ENCODE assay signal across 8 cellular contexts in the genomic region with DNA sequence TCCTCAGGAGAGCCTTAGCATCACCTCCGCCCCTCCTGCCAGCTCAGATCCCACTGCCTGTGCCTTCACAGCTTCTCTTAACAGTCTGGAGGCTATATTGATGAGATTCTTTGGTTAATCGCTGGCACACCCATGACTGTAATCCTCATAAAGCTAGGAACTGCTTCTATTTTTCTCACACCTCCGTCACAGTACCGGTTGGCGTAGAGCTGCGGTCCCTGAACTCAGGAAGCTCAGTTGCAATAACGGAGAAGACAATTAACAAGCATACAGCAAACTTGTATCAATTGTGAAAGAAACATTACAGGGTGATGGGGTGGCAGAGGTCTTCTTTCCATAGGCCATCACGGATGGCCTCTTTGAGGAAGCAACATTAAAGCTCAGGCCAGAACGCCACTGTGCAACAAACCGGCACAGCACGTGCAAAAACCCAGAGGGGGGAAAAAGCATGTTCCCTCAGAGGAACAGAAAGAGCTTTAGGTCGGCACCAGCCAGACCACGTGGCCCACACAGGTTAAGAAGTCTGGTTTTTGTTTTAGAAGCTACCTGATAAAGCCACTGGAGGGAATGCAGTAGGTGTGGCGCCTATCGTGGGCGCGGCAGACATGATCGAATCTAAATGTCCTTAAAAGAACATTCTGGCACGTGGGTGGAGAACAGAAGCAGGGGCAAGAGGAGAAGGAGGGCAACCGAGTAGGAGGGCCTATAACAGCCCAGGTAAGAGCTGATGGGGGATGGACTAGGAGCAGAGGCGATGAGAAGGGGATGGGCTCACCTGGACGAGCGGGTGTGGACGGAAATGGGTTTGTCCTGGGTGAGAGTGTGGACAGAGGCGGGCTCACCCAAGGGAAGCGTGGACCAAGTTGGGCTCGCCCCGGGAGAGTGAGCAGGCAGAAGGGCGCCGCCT. TPM values are rescaled to one million over a fixed set of nuclear protein-coding genes. Genes with fewer than 3 reads are reported as not detected.
DNase-seq lines count a peak whose midpoint lies in the region; ATAC-seq and TF ChIP-seq lines count a peak whose summit lies in the region.
"Not testable (repeated sequence)": the region's sequence is repeated elsewhere in the genome, so short reads cannot be mapped to it uniquely, and the experiment has no call there.

No MANE protein-coding gene starts in this region.

- TF ChIP-seq CTCF in GM12875 (IDR thresholded peaks at IDR 0.05; ENCODE audit: borderline replicate concordance, insufficient read depth, low read depth, low read length); H9 (conservative IDR thresholded peaks at IDR 0.05); omental fat pad (IDR thresholded peaks at IDR 0.05); transverse colon (IDR thresholded peaks at IDR 0.05): not testable (repeated sequence)

- H3K27me3 Mint-ChIP-seq in H9 (ENCODE audit: low read depth) = peaks cover 12% of the 10 kb centered on the region
- H3K27me3 Mint-ChIP-seq in activated CD8-positive, alpha-beta memory T cell treated with anti-CD3 and anti-CD28 coated beads, Interleukin-2, amount 10 ng/mL, durations not matched to agents 7 days and 5 days = not testable (repeated sequence)

- H3K56ac ChIP-seq in H9 (ENCODE audit: insufficient read length, low read depth, low read length) = not testable (repeated sequence)

- no CpG with 5 or more reads among the region's 30 CpGs for WGBS in H9 (ENCODE audit: extremely low coverage, insufficient read length, low lambda C conversion rate)
- WGBS in transverse colon (ENCODE audit: low coverage in 1 of 2), 2 donors = 0 to 10% methylated on average over 5 to 18 of the region's 30 CpGs

- not testable (repeated sequence) for H4K8ac ChIP-seq in H9 (replicated peaks; ENCODE audit: insufficient read length, low read depth, low read length)

- not testable (repeated sequence) for H3K27me3 ChIP-seq in H9 (ENCODE audit: insufficient read depth, low read length); MG63; duodenal mucosa (ENCODE audit: control insufficient read depth in 1 of 2, insufficient read depth in 2 of 2, low read length in 2 of 2); iPS-20b (ENCODE audit: insufficient read depth, low read length); transverse colon

- H3K9ac ChIP-seq in H9 (ENCODE audit: extremely low read depth, insufficient read length, low read length) = peak overlapping the region; percentile 46
- H3K9ac ChIP-seq in duodenal mucosa (ENCODE audit: low read depth in 1 of 2, low read length in 2 of 2) = peak overlapping the region; percentile 65 to 84
- peak overlapping the region; percentile 85; the same call in 1 of the 2 replicates for H3K9ac ChIP-seq in iPS-20b (ENCODE audit: low read depth, low read length)

- H2BK12ac ChIP-seq in H9 (ENCODE audit: insufficient read length, low read depth, low read length) = not testable (repeated sequence)

- H3K9me3 ChIP-seq in H9 (ENCODE audit: control insufficient read depth, low read depth, low read length); MG63; duodenal mucosa (ENCODE audit: control insufficient read depth in 1 of 2, low read length in 2 of 2); iPS-20b (ENCODE audit: insufficient read depth, low read depth, low read length); transverse colon: not testable (repeated sequence)

- not testable (repeated sequence) for H2BK15ac ChIP-seq in H9 (ENCODE audit: low read depth, low read length)

- CTCF ChIA-PET in activated CD8-positive, alpha-beta memory T cell treated with anti-CD3 and anti-CD28 coated beads, Interleukin-2, amount 10 ng/mL, durations not matched to agents 7 days and 5 days (lab: Charles Lee) = not testable (repeated sequence)

- not testable (repeated sequence) for H3T11ph ChIP-seq in H9 (ENCODE audit: low read length)

- H3K27ac ChIP-seq in H9 (ENCODE audit: insufficient read length, low read depth, low read length); iPS-20b (ENCODE audit: low read length): not testable (repeated sequence)
- H3K27ac ChIP-seq in duodenal mucosa (ENCODE audit: low read depth, low read length) (peak overlapping the region; percentile 42), transverse colon (peak overlapping the region; percentile 80 to 93 (median 90))

- H3K36me3 ChIP-seq in MG63 (peaks cover 20% of the 10 kb centered on the region), duodenal mucosa (ENCODE audit: control insufficient read depth in 1 of 2, insufficient read depth in 2 of 2, low read length in 2 of 2) (peaks cover 0 to 26% of the 10 kb centered on the region in 2 donors), iPS-20b (ENCODE audit: insufficient read depth, low read depth, low read length) (peaks cover 26% of the 10 kb centered on the region; the same call in 1 of the 2 replicates), transverse colon (peaks cover 0 to 21% (median 2%) of the 10 kb centered on the region in 4 donors)

- H2BK5ac ChIP-seq in H9 (ENCODE audit: insufficient read length, low read length) = not testable (repeated sequence)

- not testable (repeated sequence) for H3K14ac ChIP-seq in H9 (ENCODE audit: insufficient read depth, low read length)

- intact Hi-C loops in transverse colon (cut with DNase I; ENCODE audit: low total_unique reads) = not testable (repeated sequence)

- H3K4me3 ChIP-seq in GM12875 (ENCODE audit: low read depth, low read length) (peak overlapping the region; percentile 89), MG63 (peak overlapping the region; percentile 92), duodenal mucosa (ENCODE audit: low read depth in 1 of 2, low read length in 2 of 2) (peak overlapping the region; percentile 62 to 86), iPS-20b (ENCODE audit: low read length) (peak overlapping the region; percentile 78), transverse colon (peak overlapping the region; percentile 43 to 100 (median 88))

- not testable (repeated sequence) for H3K23ac ChIP-seq in H9 (ENCODE audit: insufficient read length, low read depth, low read length)

- in situ Hi-C loops in transverse colon (cut with MboI; ENCODE audit: low pct_ligation_motif_present in 1 of 4, low pct_unique_long_range_greater_than_20kb in 1 of 4, low sequenced_read_pairs in 3 of 4) = not testable (repeated sequence)

- not testable (repeated sequence) for H4K20me1 ChIP-seq in H9 (ENCODE audit: control insufficient read depth, insufficient read depth, insufficient read length)

- H2AFZ ChIP-seq in H9 (ENCODE audit: low read length) = not testable (repeated sequence)

- not testable (repeated sequence) for DNase-seq in H9; MG63; activated CD8-positive, alpha-beta memory T cell treated with anti-CD3 and anti-CD28 coated beads, Interleukin-2, amount 10 ng/mL, durations not matched to agents 7 days and 5 days; omental fat pad (ENCODE audit: low spot score); transverse colon

- not testable (repeated sequence) for H3K79me1 ChIP-seq in H9 (ENCODE audit: insufficient read depth, low read depth, low read length, poor library complexity, severe bottlenecking)

- peak overlapping the region; percentile 70 for H3K4me2 ChIP-seq in H9 (ENCODE audit: insufficient read depth, insufficient read length, low read length)

- not testable (repeated sequence) for H4K5ac ChIP-seq in H9 (ENCODE audit: insufficient read length, low read depth, low read length)

- H3K79me2 ChIP-seq in H9 (ENCODE audit: insufficient read depth, low read length) = not testable (repeated sequence)

- ATAC-seq in activated CD8-positive, alpha-beta memory T cell treated with anti-CD3 and anti-CD28 coated beads, Interleukin-2, amount 10 ng/mL, durations not matched to agents 7 days and 5 days = peak; percentile 21
- ATAC-seq in omental fat pad (ENCODE audit: low FRiP score) = peak; percentile 13

- not testable (repeated sequence) for H2AK5ac ChIP-seq in H9 (ENCODE audit: insufficient read length, low read length)

- not testable (repeated sequence) for H4K91ac ChIP-seq in H9 (ENCODE audit: insufficient read length, low read depth, low read length)

- not testable (repeated sequence) for H3K4me1 ChIP-seq in H9 (ENCODE audit: insufficient read depth, low read length); iPS-20b (ENCODE audit: insufficient read depth, low read length)
- peaks cover 4 to 11% of the 10 kb centered on the region in 2 donors for H3K4me1 ChIP-seq in duodenal mucosa (ENCODE audit: control insufficient read depth in 1 of 2, insufficient read depth in 2 of 2, low read length in 2 of 2)
- peaks cover 0 to 12% (median 9%) of the 10 kb centered on the region in 4 donors for H3K4me1 ChIP-seq in transverse colon

- not testable (repeated sequence) for H3K9me3 Mint-ChIP-seq in H9; activated CD8-positive, alpha-beta memory T cell treated with anti-CD3 and anti-CD28 coated beads, Interleukin-2, amount 10 ng/mL, durations not matched to agents 7 days and 5 days (ENCODE audit: low read depth)

- not testable (repeated sequence) for TF ChIP-seq EP300 in transverse colon (IDR thresholded peaks at IDR 0.05; ENCODE audit: low read depth)

- H2BK120ac ChIP-seq in H9 (ENCODE audit: low read depth, low read length, poor library complexity, severe bottlenecking) = not testable (repeated sequence)

- not testable (repeated sequence) for TF ChIP-seq POLR2A in transverse colon (IDR thresholded peaks at IDR 0.05)

- H3K4me1 Mint-ChIP-seq in H9 = peaks cover 10 to 21% of the 10 kb centered on the region in 2 experiments
- H3K4me1 Mint-ChIP-seq in activated CD8-positive, alpha-beta memory T cell treated with anti-CD3 and anti-CD28 coated beads, Interleukin-2, amount 10 ng/mL, durations not matched to agents 7 days and 5 days = peaks cover 19% of the 10 kb centered on the region

- H3K4ac ChIP-seq in H9 (ENCODE audit: low read depth, low read length) = not testable (repeated sequence)

- H2BK20ac ChIP-seq in H9 (ENCODE audit: low read depth, low read length, poor library complexity, severe bottlenecking) = not testable (repeated sequence)

- not testable (repeated sequence) for H3K23me2 ChIP-seq in H9 (ENCODE audit: insufficient read length, low read depth, low read length, poor library complexity, severe bottlenecking)

- H3K4me3 Mint-ChIP-seq in H9 = peak overlapping the region; percentile 96 to 100
- H3K4me3 Mint-ChIP-seq in activated CD8-positive, alpha-beta memory T cell treated with anti-CD3 and anti-CD28 coated beads, Interleukin-2, amount 10 ng/mL, durations not matched to agents 7 days and 5 days = peak overlapping the region; percentile 99

- H3K36me3 Mint-ChIP-seq in H9 (ENCODE audit: insufficient read depth in 1 of 3, low read depth in 3 of 3) = peaks cover 18 to 33% (median 32%) of the 10 kb centered on the region in 3 experiments
- peaks cover 14% of the 10 kb centered on the region for H3K36me3 Mint-ChIP-seq in activated CD8-positive, alpha-beta memory T cell treated with anti-CD3 and anti-CD28 coated beads, Interleukin-2, amount 10 ng/mL, durations not matched to agents 7 days and 5 days

- H3K18ac ChIP-seq in H9 (ENCODE audit: insufficient read length, low read depth, low read length) = not testable (repeated sequence)

- H3K27ac Mint-ChIP-seq in H9 = peak overlapping the region; percentile 83 to 98 (median 94)
- H3K27ac Mint-ChIP-seq in activated CD8-positive, alpha-beta memory T cell treated with anti-CD3 and anti-CD28 coated beads, Interleukin-2, amount 10 ng/mL, durations not matched to agents 7 days and 5 days = peak overlapping the region; percentile 95

RNA-seq across cellular contexts. Expression of a gene that starts 0.7 kb away (rescaled TPM):
- 99.3 and 101 TPM in 2 replicates for total RNA-seq in H9 (2021)
- total RNA-seq in MG63 (2014; rRNA removed; shearing (Covaris generic); ENCODE audit: low replicate concordance) = 60.5 and 99.6 TPM in 2 replicates
- 100 to 1,000 TPM in 1 of 2 experiments, 10 to 100 TPM in 1; 88.2 to 102 TPM for total RNA-seq in activated CD8-positive, alpha-beta memory T cell treated with anti-CD3 and anti-CD28 coated beads, Interleukin-2, amount 10 ng/mL, durations not matched to agents 7 days and 5 days
- total RNA-seq in omental fat pad = 10 to 100 TPM; 19.3 to 28.6 (median 23.4) TPM
- 10 to 100 TPM; 13.1 to 27.0 (median 17.2) TPM for total RNA-seq in transverse colon

RNA-seq across cellular contexts. Expression of a gene that starts 34.9 kb away (rescaled TPM):
- total RNA-seq in H9 (2021) (1.0 and 2.7 TPM in 2 replicates), omental fat pad (1 to 10 TPM; 1.8 to 4.1 (median 3.0) TPM), transverse colon (1 to 10 TPM in 1 of 4 donors, under 1 TPM in 1, not detected in 2; 0.95 to 2.0 TPM)
- total RNA-seq in MG63 (2014; rRNA removed; shearing (Covaris generic); ENCODE audit: low replicate concordance) = 0.20 and 1.9 TPM in 2 replicates
- 1 to 10 TPM; 1.4 to 3.5 TPM for total RNA-seq in activated CD8-positive, alpha-beta memory T cell treated with anti-CD3 and anti-CD28 coated beads, Interleukin-2, amount 10 ng/mL, durations not matched to agents 7 days and 5 days
